ENCODE assay signal across 7 cellular contexts in the genomic region with DNA sequence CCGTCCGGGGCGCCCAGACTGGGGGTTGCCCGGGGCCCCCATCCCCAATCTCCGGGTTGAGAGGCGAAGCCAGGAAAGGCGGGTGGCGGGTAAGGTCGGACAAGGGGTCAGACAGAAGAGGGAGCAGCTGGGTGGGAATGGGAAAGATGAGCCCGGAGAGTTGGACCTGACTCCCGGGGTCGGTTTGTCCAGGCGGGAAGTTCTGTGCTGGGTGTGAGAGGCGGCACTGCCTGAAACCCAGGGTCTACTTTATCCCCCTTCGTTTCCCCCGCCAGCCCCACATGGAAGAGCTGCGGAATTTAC. TPM values are rescaled to one million over a fixed set of nuclear protein-coding genes. Genes with fewer than 3 reads are reported as not detected.
DNase-seq lines count a peak whose midpoint lies in the region; ATAC-seq and TF ChIP-seq lines count a peak whose summit lies in the region.

No MANE protein-coding gene starts in this region.

- peak overlapping the region; percentile 74 for H3K4me3 ChIP-seq in iPS-15b (ENCODE audit: low read depth, low read length)

- peaks cover 3% of the 10 kb centered on the region for H3K4me1 ChIP-seq in iPS-15b (ENCODE audit: control insufficient read depth, insufficient read depth, low read length)

- H3K27me3 ChIP-seq in iPS-15b (ENCODE audit: control insufficient read depth, insufficient read depth, low read length): peaks cover 19% of the 10 kb centered on the region

- no peaks in the 10 kb centered on the region for H3K9me3 ChIP-seq in iPS-15b (ENCODE audit: control insufficient read depth, insufficient read depth, low read length)

- peak; percentile 34 for TF ChIP-seq CTCF in HFFc6 (IDR thresholded peaks at IDR 0.05)
- no peak for TF ChIP-seq CTCF in activated CD8-positive, alpha-beta T cell treated with anti-CD3 and anti-CD28 coated beads for 36 hours (IDR thresholded peaks at IDR 0.05)

- DNase-seq in HFFc6: no peak
- DNase-seq in activated CD8-positive, alpha-beta T cell treated with anti-CD3 and anti-CD28 coated beads for 36 hours: no peak
- DNase-seq in stimulated activated naive B cell treated with anti-CD40 and anti-IgM and Interleukin-4, amounts not matched to agents 10 μg/mL and 1 μg/mL and 100 μg/mL, for 72 hours: no peak
- no peak for DNase-seq in activated CD8-positive, alpha-beta memory T cell treated with anti-CD3 and anti-CD28 coated beads for 24 hours
- no peak for DNase-seq in NCI-H345 (lab: John Stamatoyannopoulos, UW)

- H3K9me3 Mint-ChIP-seq in HFFc6: no peaks in the 10 kb centered on the region
- H3K9me3 Mint-ChIP-seq in activated CD8-positive, alpha-beta T cell treated with anti-CD3 and anti-CD28 coated beads for 36 hours: no peaks in the 10 kb centered on the region
- no peaks in the 10 kb centered on the region for H3K9me3 Mint-ChIP-seq in stimulated activated naive B cell treated with anti-CD40 and anti-IgM and Interleukin-4, amounts not matched to agents 10 μg/mL and 1 μg/mL and 100 μg/mL, for 72 hours

- H3K4me1 Mint-ChIP-seq in HFFc6 (ENCODE audit: low read depth): peaks cover 54% of the 10 kb centered on the region
- H3K4me1 Mint-ChIP-seq in activated CD8-positive, alpha-beta T cell treated with anti-CD3 and anti-CD28 coated beads for 36 hours (ENCODE audit: low read depth): peaks cover 35% of the 10 kb centered on the region
- peaks cover 26 to 47% of the 10 kb centered on the region in 2 donors for H3K4me1 Mint-ChIP-seq in stimulated activated naive B cell treated with anti-CD40 and anti-IgM and Interleukin-4, amounts not matched to agents 10 μg/mL and 1 μg/mL and 100 μg/mL, for 72 hours

- peaks cover 3% of the 10 kb centered on the region for H3K36me3 ChIP-seq in iPS-15b (ENCODE audit: control insufficient read depth, insufficient read depth, low read length)

- H3K27me3 Mint-ChIP-seq in HFFc6 (ENCODE audit: insufficient read depth): no peaks in the 10 kb centered on the region; the same call in 1 of the 2 replicates
- H3K27me3 Mint-ChIP-seq in activated CD8-positive, alpha-beta T cell treated with anti-CD3 and anti-CD28 coated beads for 36 hours: no peaks in the 10 kb centered on the region
- H3K27me3 Mint-ChIP-seq in stimulated activated naive B cell treated with anti-CD40 and anti-IgM and Interleukin-4, amounts not matched to agents 10 μg/mL and 1 μg/mL and 100 μg/mL, for 72 hours: no peaks in the 10 kb centered on the region

- peak overlapping the region; percentile 54 for H3K9ac ChIP-seq in iPS-15b (ENCODE audit: low read depth, low read length)

- intact Hi-C loops in activated CD8-positive, alpha-beta T cell treated with anti-CD3 and anti-CD28 coated beads for 36 hours (cut with micrococcal nuclease): no loop called here

- no peak for ATAC-seq in activated CD8-positive, alpha-beta T cell treated with anti-CD3 and anti-CD28 coated beads for 36 hours
- no peak for ATAC-seq in stimulated activated naive B cell treated with anti-CD40 and anti-IgM and Interleukin-4, amounts not matched to agents 10 μg/mL and 1 μg/mL and 100 μg/mL, for 72 hours (replicated peaks)
- ATAC-seq in HG03280 (IDR thresholded peaks at IDR 0.05; ENCODE audit: unreplicated experiment): no peak

- H3K27ac Mint-ChIP-seq in HFFc6: peak overlapping the region; percentile 70
- peak overlapping the region; percentile 72 for H3K27ac Mint-ChIP-seq in activated CD8-positive, alpha-beta T cell treated with anti-CD3 and anti-CD28 coated beads for 36 hours
- peak overlapping the region; percentile 93 for H3K27ac Mint-ChIP-seq in stimulated activated naive B cell treated with anti-CD40 and anti-IgM and Interleukin-4, amounts not matched to agents 10 μg/mL and 1 μg/mL and 100 μg/mL, for 72 hours

- CTCF ChIA-PET in activated CD8-positive, alpha-beta T cell treated with anti-CD3 and anti-CD28 coated beads for 36 hours (lab: Charles Lee): interaction anchor here (0.8 to 1.7 kb wide), 6 partner anchors 17 to 51 kb away, joined by 3 to 10 read pairs (median 4); partner anchors contain the start of gene FASTK

- POLR2A ChIA-PET in activated CD8-positive, alpha-beta T cell treated with anti-CD3 and anti-CD28 coated beads for 36 hours (lab: Charles Lee): interaction anchor here (0.6 to 1.6 kb wide), 5 partner anchors 10 to 42 kb away, joined by 3 to 8 read pairs (median 3); no protein-coding TSS in a partner anchor

- H3K36me3 Mint-ChIP-seq in HFFc6 (ENCODE audit: low read depth): no peaks in the 10 kb centered on the region
- H3K36me3 Mint-ChIP-seq in activated CD8-positive, alpha-beta T cell treated with anti-CD3 and anti-CD28 coated beads for 36 hours (ENCODE audit: low read depth): peaks cover 2% of the 10 kb centered on the region
- peaks cover 6 to 14% of the 10 kb centered on the region in 2 donors for H3K36me3 Mint-ChIP-seq in stimulated activated naive B cell treated with anti-CD40 and anti-IgM and Interleukin-4, amounts not matched to agents 10 μg/mL and 1 μg/mL and 100 μg/mL, for 72 hours

- peak overlapping the region; percentile 97 for H3K4me3 Mint-ChIP-seq in HFFc6
- H3K4me3 Mint-ChIP-seq in activated CD8-positive, alpha-beta T cell treated with anti-CD3 and anti-CD28 coated beads for 36 hours: peak overlapping the region; percentile 95
- H3K4me3 Mint-ChIP-seq in stimulated activated naive B cell treated with anti-CD40 and anti-IgM and Interleukin-4, amounts not matched to agents 10 μg/mL and 1 μg/mL and 100 μg/mL, for 72 hours: peak overlapping the region; percentile 95 to 99

RNA-seq across cellular contexts. Expression of gene SLC4A2, which starts 0.7 kb away (rescaled TPM):
- 100 to 1,000 TPM; 153 to 188 (median 164) TPM for total RNA-seq in HFFc6 (2021; fragmentation: NEBNext Ultra II Directional; extraction: Animal tissue kit (Norgen Biotek cat#: 25700))
- total RNA-seq in activated CD8-positive, alpha-beta T cell treated with anti-CD3 and anti-CD28 coated beads for 36 hours: 10 to 100 TPM; 42.7 to 46.1 TPM

RNA-seq across cellular contexts. Expression of gene CDK5, which starts 2.4 kb away (rescaled TPM):
- total RNA-seq in HFFc6 (2021; fragmentation: NEBNext Ultra II Directional; extraction: Animal tissue kit (Norgen Biotek cat#: 25700)): 10 to 100 TPM; 31.3 to 37.3 (median 33.4) TPM
- 10 to 100 TPM in 1 of 2 experiments, 1 to 10 TPM in 1; 9.9 to 10.4 TPM for total RNA-seq in activated CD8-positive, alpha-beta T cell treated with anti-CD3 and anti-CD28 coated beads for 36 hours

RNA-seq across cellular contexts. Expression of gene ASIC3, which starts 11.7 kb away (rescaled TPM):
- under 1 TPM; 0.09 to 0.76 (median 0.31) TPM for total RNA-seq in HFFc6 (2021; fragmentation: NEBNext Ultra II Directional; extraction: Animal tissue kit (Norgen Biotek cat#: 25700))
- total RNA-seq in activated CD8-positive, alpha-beta T cell treated with anti-CD3 and anti-CD28 coated beads for 36 hours: 1 to 10 TPM; 3.7 to 5.8 TPM

RNA-seq across cellular contexts. Expression of gene FASTK, which starts 20.5 kb away (rescaled TPM):
- total RNA-seq in HFFc6 (2021; fragmentation: NEBNext Ultra II Directional; extraction: Animal tissue kit (Norgen Biotek cat#: 25700)): 10 to 100 TPM; 83.8 to 97.0 (median 92.4) TPM
- 10 to 100 TPM; 54.0 to 59.4 TPM for total RNA-seq in activated CD8-positive, alpha-beta T cell treated with anti-CD3 and anti-CD28 coated beads for 36 hours

RNA-seq across cellular contexts. Expression of gene TMUB1, which starts 23.2 kb away (rescaled TPM):
- 10 to 100 TPM; 44.0 to 57.8 (median 51.9) TPM for total RNA-seq in HFFc6 (2021; fragmentation: NEBNext Ultra II Directional; extraction: Animal tissue kit (Norgen Biotek cat#: 25700))
- total RNA-seq in activated CD8-positive, alpha-beta T cell treated with anti-CD3 and anti-CD28 coated beads for 36 hours: 10 to 100 TPM; 59.7 to 64.2 TPM
